ENCODE assay signal across 1 cellular context in the genomic region with DNA sequence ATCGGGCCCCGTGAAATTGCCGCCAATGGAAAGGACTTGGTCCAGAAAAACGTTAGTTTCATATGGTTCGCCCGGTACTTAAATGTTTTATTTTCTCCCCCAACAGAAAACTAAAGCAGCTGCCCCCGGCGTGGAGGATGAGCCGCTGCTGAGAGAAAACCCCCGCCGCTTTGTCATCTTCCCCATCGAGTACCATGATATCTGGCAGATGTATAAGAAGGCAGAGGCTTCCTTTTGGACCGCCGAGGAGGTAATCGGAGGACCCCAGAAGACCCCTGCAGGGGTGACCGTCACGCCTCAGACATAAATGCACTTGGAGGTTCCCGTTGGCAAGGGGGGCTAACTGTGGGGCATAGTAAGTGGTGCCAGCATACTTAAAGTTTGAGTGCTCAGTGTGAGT.
TF ChIP-seq lines count a peak whose summit lies in the region.

No MANE protein-coding gene starts in this region.

TF ChIP-seq in GM23338, 12 proteins besides CTCF, POLR2A, EP300 and RAD21 (continued from another document):
- TF ChIP-seq, protein P1, sequence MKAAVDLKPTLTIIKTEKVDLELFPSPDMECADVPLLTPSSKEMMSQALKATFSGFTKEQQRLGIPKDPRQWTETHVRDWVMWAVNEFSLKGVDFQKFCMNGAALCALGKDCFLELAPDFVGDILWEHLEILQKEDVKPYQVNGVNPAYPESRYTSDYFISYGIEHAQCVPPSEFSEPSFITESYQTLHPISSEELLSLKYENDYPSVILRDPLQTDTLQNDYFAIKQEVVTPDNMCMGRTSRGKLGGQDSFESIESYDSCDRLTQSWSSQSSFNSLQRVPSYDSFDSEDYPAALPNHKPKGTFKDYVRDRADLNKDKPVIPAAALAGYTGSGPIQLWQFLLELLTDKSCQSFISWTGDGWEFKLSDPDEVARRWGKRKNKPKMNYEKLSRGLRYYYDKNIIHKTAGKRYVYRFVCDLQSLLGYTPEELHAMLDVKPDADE (IDR thresholded peaks at IDR 0.05): no peak
- TF ChIP-seq EZH2phosphoT487 (IDR thresholded peaks at IDR 0.05; ENCODE audit: unreplicated experiment) (no peak), POLR2AphosphoS5 (IDR thresholded peaks at IDR 0.05; ENCODE audit: low read depth) (no peak), ZNF331 (CRISPR knock-in tag; IDR thresholded peaks at IDR 0.05; ENCODE audit: low read depth) (no peak), EZH2 (IDR thresholded peaks at IDR 0.05; ENCODE audit: low read depth, unreplicated experiment) (no peak), ZNF114 (CRISPR knock-in tag; IDR thresholded peaks at IDR 0.05) (no peak)
